ENCODE assay signal across 21 cellular contexts in the genomic region with DNA sequence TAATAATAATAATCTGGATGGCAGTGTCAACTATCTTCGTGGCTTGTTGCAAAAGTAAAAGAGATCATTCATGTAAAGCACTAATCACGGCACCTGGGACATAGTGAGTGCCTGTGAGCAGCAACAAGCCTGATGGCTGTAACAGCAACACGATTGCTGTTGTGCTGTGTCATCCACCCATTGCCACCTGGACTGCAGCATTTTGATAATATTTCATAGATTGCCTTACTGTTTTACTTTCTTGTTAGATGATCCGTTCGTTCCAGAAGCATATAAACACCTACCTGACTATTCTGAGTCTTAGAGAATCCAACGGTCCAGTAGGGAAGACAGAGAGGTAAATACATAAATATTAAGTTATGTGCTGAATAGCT. TPM values are rescaled to one million over a fixed set of nuclear protein-coding genes. Genes with fewer than 3 reads are reported as not detected.
DNase-seq lines count a peak whose midpoint lies in the region; ATAC-seq, FAIRE-seq and TF ChIP-seq lines count a peak whose summit lies in the region.
"Had no signal": no experiment of that assay in that cellular context is flagged by ENCODE, and none has a peak within 500 bp of the region (broad histone marks: within the 10 kb centered on the region; RNA-seq: fewer than 3 reads in every experiment).

No MANE protein-coding gene starts in this region.

- TF ChIP-seq EP300 in K562 (IDR thresholded peaks at IDR 0.05; ENCODE audit: low read length) = no peak

- H3K27ac ChIP-seq in HL-60 (replicated peaks) = peak overlapping the region; percentile 85
- peak overlapping the region; percentile 27; the same call in 1 of the 3 replicates for H3K27ac ChIP-seq in K562 (ENCODE audit: extremely low read depth, low read depth, low read length)
- H3K27ac ChIP-seq in muscle layer of colon (ENCODE audit: low read depth, low read length) = peak overlapping the region; percentile 35
- peak overlapping the region; percentile 57 to 89 for H3K27ac ChIP-seq in testis
- H3K27ac ChIP-seq: suprapubic skin had no signal

- WGBS in K562 (ENCODE audit: insufficient coverage, low coverage, missing lambda C conversion rate) = 5% methylated on average over 6 of the region's 6 CpGs
- WGBS in testis, 2 donors = 60 to 62% methylated on average over 6 of the region's 6 CpGs

- H4K20me1 ChIP-seq in K562 (replicated peaks; ENCODE audit: control insufficient read depth, insufficient read depth, low read length) = no peaks in the 10 kb centered on the region

- no peak for TF ChIP-seq RAD21 in K562 (CRISPR knock-in tag; conservative IDR thresholded peaks at IDR 0.05 in 1 of 2, IDR thresholded peaks at IDR 0.05 in 1 of 2)

- H3K27me3 ChIP-seq in HL-60 (ENCODE audit: insufficient read depth, poor library complexity, severe bottlenecking) (no peaks in the 10 kb centered on the region), K562 (ENCODE audit: control insufficient read depth in 2 of 2, insufficient read depth in 2 of 2, low read length in 2 of 2) (no peaks in the 10 kb centered on the region), muscle layer of colon (ENCODE audit: control insufficient read depth in 1 of 2, insufficient read depth in 2 of 2, low read length in 2 of 2) (no peaks in the 10 kb centered on the region), testis (no peaks in the 10 kb centered on the region)
- H3K27me3 ChIP-seq: suprapubic skin had no signal

- no peak overlapping the region for H3K4me3 Mint-ChIP-seq in activated CD8-positive, alpha-beta memory T cell treated with anti-CD3 and anti-CD28 coated beads, Interleukin-2, amount 10 ng/mL, durations not matched to agents 7 days and 5 days
- H3K4me3 Mint-ChIP-seq in activated CD4-positive, alpha-beta T cell treated with anti-CD3 and anti-CD28 coated beads, Interleukin-2, amount 10 ng/mL, durations not matched to agents 7 days and 5 days = no peak overlapping the region
- H3K4me3 Mint-ChIP-seq: activated CD4-positive, alpha-beta T cell treated with anti-CD3 and anti-CD28 coated beads, Interleukin-2, amount 10 ng/mL, durations not matched to agents 24 days and 14 days; activated naive CD4-positive, alpha-beta T cell treated with anti-CD3 and anti-CD28 coated beads for 36 hours; activated T-cell treated with anti-CD3 and anti-CD28 coated beads, Interleukin-2, amount 50 U/mL, for 72 hours; H9 had no signal

- ATAC-seq in K562 = no peak
- ATAC-seq in activated CD8-positive, alpha-beta memory T cell treated with anti-CD3 and anti-CD28 coated beads, Interleukin-2, amount 10 ng/mL, durations not matched to agents 7 days and 5 days = no peak
- no peak for ATAC-seq in GM21367 (IDR thresholded peaks at IDR 0.05; ENCODE audit: unreplicated experiment)
- ATAC-seq: activated T-cell treated with anti-CD3 and anti-CD28 coated beads, Interleukin-2, amount 50 U/mL, for 72 hours had no signal

- no peak overlapping the region for H3K9ac ChIP-seq in K562 (ENCODE audit: insufficient read depth in 1 of 2, low read depth in 2 of 2, low read length in 2 of 2)
- no peak overlapping the region for H3K9ac ChIP-seq in muscle layer of colon (ENCODE audit: low read length)
- H3K9ac ChIP-seq: SK-N-SH had no signal

- no peak overlapping the region; the same call in 1 of the 2 replicates for H3K4me2 ChIP-seq in K562 (ENCODE audit: insufficient read depth, low read length)
- H3K4me2 ChIP-seq: SK-N-SH, smooth muscle cell had no signal

- peak overlapping the region; percentile 3; the same call in 1 of the 2 replicates for H2AFZ ChIP-seq in K562 (ENCODE audit: low read depth, low read length)

- H3K36me3 ChIP-seq in K562 (ENCODE audit: control insufficient read depth, insufficient read depth, low read length) = peaks cover 9% of the 10 kb centered on the region; the same call in 2 of the 3 replicates
- no peaks in the 10 kb centered on the region for H3K36me3 ChIP-seq in muscle layer of colon (ENCODE audit: insufficient read depth, low read length)
- no peaks in the 10 kb centered on the region for H3K36me3 ChIP-seq in testis (ENCODE audit: low read depth, missing control alignments)
- H3K36me3 ChIP-seq: suprapubic skin had no signal

- TF ChIP-seq POLR2A in K562 (conservative IDR thresholded peaks at IDR 0.05) = no peak
- no peak for TF ChIP-seq POLR2A in testis (IDR thresholded peaks at IDR 0.05)

- POLR2A ChIA-PET in K562 (lab: Yijun Ruan, JAX) = interaction anchor here (0.9 to 2.6 kb wide), 3 partner anchors 11 to 153 kb away, joined by 3 to 10 read pairs (median 5); partner anchors contain the start of gene SRSF1
- POLR2A ChIA-PET in activated CD4-positive, alpha-beta T cell treated with anti-CD3 and anti-CD28 coated beads, Interleukin-2, amount 10 ng/mL, durations not matched to agents 7 days and 5 days (lab: Charles Lee) = no interaction called here

- CTCF ChIA-PET in K562 (lab: Yijun Ruan, JAX; ENCODE audit: low intra/inter-chr PET ratio) = no interaction called here
- CTCF ChIA-PET in activated CD8-positive, alpha-beta memory T cell treated with anti-CD3 and anti-CD28 coated beads, Interleukin-2, amount 10 ng/mL, durations not matched to agents 7 days and 5 days (lab: Charles Lee) = interaction anchor here (1.5 to 9.3 kb wide), 2 partner anchors 144 to 260 kb away, joined by 3 to 121 read pairs; no protein-coding TSS in a partner anchor
- CTCF ChIA-PET in activated CD4-positive, alpha-beta T cell treated with anti-CD3 and anti-CD28 coated beads, Interleukin-2, amount 10 ng/mL, durations not matched to agents 7 days and 5 days (lab: Charles Lee) = interaction anchor here (1.2 kb wide), 1 partner anchor 146 kb away, joined by 4 read pairs; no protein-coding TSS in a partner anchor

- no peak for DNase-seq in HL-60 (ENCODE audit: low read depth in 1 of 2, low spot score in 1 of 2)
- DNase-seq in K562 (ENCODE audit: extremely low read depth in 1 of 4, low spot score in 3 of 4) = peak in 2 of 4 experiments; percentile 38 to 51
- no peak for DNase-seq in testis
- DNase-seq in activated CD8-positive, alpha-beta memory T cell treated with anti-CD3 and anti-CD28 coated beads, Interleukin-2, amount 10 ng/mL, durations not matched to agents 7 days and 5 days = no peak
- DNase-seq in activated CD4-positive, alpha-beta T cell treated with anti-CD3 and anti-CD28 coated beads, Interleukin-2, amount 10 ng/mL, durations not matched to agents 7 days and 5 days = no peak
- DNase-seq: activated CD4-positive, alpha-beta T cell treated with anti-CD3 and anti-CD28 coated beads, Interleukin-2, amount 10 ng/mL, durations not matched to agents 24 days and 14 days; activated naive CD4-positive, alpha-beta T cell treated with anti-CD3 and anti-CD28 coated beads for 36 hours; activated T-cell treated with anti-CD3 and anti-CD28 coated beads, Interleukin-2, amount 50 U/mL, for 72 hours; CD4-positive, CD25-positive, alpha-beta regulatory T cell; EL; H9; Kasumi-1; NCI-H69; RPMI8226; SK-N-SH had no signal

- H3K9me3 ChIP-seq in K562 (replicated peaks; ENCODE audit: control insufficient read depth, insufficient read depth, low read depth, low read length) = no peaks in the 10 kb centered on the region
- H3K9me3 ChIP-seq in muscle layer of colon (ENCODE audit: low read length) = no peaks in the 10 kb centered on the region
- H3K9me3 ChIP-seq in testis = no peaks in the 10 kb centered on the region
- H3K9me3 ChIP-seq: SK-N-SH, suprapubic skin had no signal

- no peak overlapping the region for H3K4me3 ChIP-seq in HL-60 (replicated peaks; ENCODE audit: insufficient read depth, low read length)
- H3K4me3 ChIP-seq in K562 = no peak overlapping the region
- no peak overlapping the region for H3K4me3 ChIP-seq in muscle layer of colon (ENCODE audit: low read depth in 1 of 2, low read length in 2 of 2)
- no peak overlapping the region for H3K4me3 ChIP-seq in testis
- H3K4me3 ChIP-seq: smooth muscle cell, suprapubic skin had no signal

- peaks cover 23% of the 10 kb centered on the region for H3K79me2 ChIP-seq in K562 (ENCODE audit: control insufficient read depth, insufficient read depth, low read length)

- no peaks in the 10 kb centered on the region for H3K27me3 Mint-ChIP-seq in activated CD8-positive, alpha-beta memory T cell treated with anti-CD3 and anti-CD28 coated beads, Interleukin-2, amount 10 ng/mL, durations not matched to agents 7 days and 5 days
- no peaks in the 10 kb centered on the region for H3K27me3 Mint-ChIP-seq in activated CD4-positive, alpha-beta T cell treated with anti-CD3 and anti-CD28 coated beads, Interleukin-2, amount 10 ng/mL, durations not matched to agents 7 days and 5 days
- H3K27me3 Mint-ChIP-seq: activated CD4-positive, alpha-beta T cell treated with anti-CD3 and anti-CD28 coated beads, Interleukin-2, amount 10 ng/mL, durations not matched to agents 24 days and 14 days; CD4-positive, CD25-positive, alpha-beta regulatory T cell had no signal

- H3K4me1 ChIP-seq in K562 (replicated peaks in 1 of 2; ENCODE audit: control insufficient read depth in 2 of 2, insufficient read depth in 2 of 2, low read length in 2 of 2) (peaks cover 32 to 47% of the 10 kb centered on the region in 2 experiments), muscle layer of colon (ENCODE audit: insufficient read depth, low read length) (peaks cover 57% of the 10 kb centered on the region), testis (peaks cover 41% of the 10 kb centered on the region)

- TF ChIP-seq CTCF in HL-60 (IDR thresholded peaks at IDR 0.05; ENCODE audit: insufficient read depth, low read length) = no peak
- TF ChIP-seq CTCF in K562 (IDR thresholded peaks at IDR 0.05 in 2 of 3, conservative IDR thresholded peaks at IDR 0.05 in 1 of 3; ENCODE audit: insufficient read depth in 2 of 3, low read depth in 1 of 3, low read length in 3 of 3) = no peak
- no peak for TF ChIP-seq CTCF in testis (IDR thresholded peaks at IDR 0.05)

- no peaks in the 10 kb centered on the region for H3K9me3 Mint-ChIP-seq in activated CD8-positive, alpha-beta memory T cell treated with anti-CD3 and anti-CD28 coated beads, Interleukin-2, amount 10 ng/mL, durations not matched to agents 7 days and 5 days (ENCODE audit: low read depth)
- no peaks in the 10 kb centered on the region for H3K9me3 Mint-ChIP-seq in activated CD4-positive, alpha-beta T cell treated with anti-CD3 and anti-CD28 coated beads, Interleukin-2, amount 10 ng/mL, durations not matched to agents 7 days and 5 days
- H3K9me3 Mint-ChIP-seq: activated CD4-positive, alpha-beta T cell treated with anti-CD3 and anti-CD28 coated beads, Interleukin-2, amount 10 ng/mL, durations not matched to agents 24 days and 14 days; activated naive CD4-positive, alpha-beta T cell treated with anti-CD3 and anti-CD28 coated beads for 36 hours; activated T-cell treated with anti-CD3 and anti-CD28 coated beads, Interleukin-2, amount 50 U/mL, for 72 hours; CD4-positive, CD25-positive, alpha-beta regulatory T cell; H9 had no signal

- in situ Hi-C loops in K562 (cut with MboI) = loop anchor here (5.0 kb wide), 1 partner anchor 144 kb away; no protein-coding TSS in a partner anchor

- H3K4me1 Mint-ChIP-seq in activated CD8-positive, alpha-beta memory T cell treated with anti-CD3 and anti-CD28 coated beads, Interleukin-2, amount 10 ng/mL, durations not matched to agents 7 days and 5 days = peaks cover 31% of the 10 kb centered on the region
- H3K4me1 Mint-ChIP-seq in activated CD4-positive, alpha-beta T cell treated with anti-CD3 and anti-CD28 coated beads, Interleukin-2, amount 10 ng/mL, durations not matched to agents 7 days and 5 days = peaks cover 35% of the 10 kb centered on the region

- FAIRE-seq in K562 (lab: Jason Lieb, UNC) = peak; percentile 59
- FAIRE-seq: GM12892 had no signal

- no peak overlapping the region for H3K27ac Mint-ChIP-seq in activated CD8-positive, alpha-beta memory T cell treated with anti-CD3 and anti-CD28 coated beads, Interleukin-2, amount 10 ng/mL, durations not matched to agents 7 days and 5 days
- no peak overlapping the region for H3K27ac Mint-ChIP-seq in activated CD4-positive, alpha-beta T cell treated with anti-CD3 and anti-CD28 coated beads, Interleukin-2, amount 10 ng/mL, durations not matched to agents 7 days and 5 days
- H3K27ac Mint-ChIP-seq: activated CD4-positive, alpha-beta T cell treated with anti-CD3 and anti-CD28 coated beads, Interleukin-2, amount 10 ng/mL, durations not matched to agents 24 days and 14 days; activated T-cell treated with anti-CD3 and anti-CD28 coated beads, Interleukin-2, amount 50 U/mL, for 72 hours; CD4-positive, CD25-positive, alpha-beta regulatory T cell; H9; progenitor cell of endocrine pancreas had no signal

- intact Hi-C loops in K562 (cut with micrococcal nuclease) (no loop called here), testis (cut with DNase I; ENCODE audit: low total_unique reads) (loop anchor here (10.0 kb wide), 1 partner anchor 262 kb away; no protein-coding TSS in a partner anchor)

- H3K9me1 ChIP-seq in K562 (ENCODE audit: control insufficient read depth, insufficient read depth, low read length) = no peaks in the 10 kb centered on the region

- H3K36me3 Mint-ChIP-seq in activated CD8-positive, alpha-beta memory T cell treated with anti-CD3 and anti-CD28 coated beads, Interleukin-2, amount 10 ng/mL, durations not matched to agents 7 days and 5 days = peaks cover 7% of the 10 kb centered on the region
- H3K36me3 Mint-ChIP-seq in activated CD4-positive, alpha-beta T cell treated with anti-CD3 and anti-CD28 coated beads, Interleukin-2, amount 10 ng/mL, durations not matched to agents 7 days and 5 days (ENCODE audit: low read depth) = peaks cover 8% of the 10 kb centered on the region

- no TSS peak for BruUV-seq in K562 (replicated peaks; lab: Mats Ljungman, UMichigan)

RNA-seq across cellular contexts. Expression of gene MRPS23, which starts 3.1 kb away (rescaled TPM):
- total RNA-seq in K562 (2011; cell fraction: chromatin; rRNA removed; ENCODE audit: low replicate concordance) = 21.2 and 27.1 TPM in 2 replicates
- total RNA-seq in K562 (2011; cell fraction: nucleolus; rRNA removed) = 25.8 and 32.0 TPM in 2 replicates
- total RNA-seq in K562 (2011; cell fraction: nucleoplasm; rRNA removed) = 25.9 and 39.0 TPM in 2 replicates
- total RNA-seq in K562 (2014; rRNA removed) = 59.1 and 83.0 TPM in 2 replicates
- total RNA-seq in K562 (2014; rRNA removed; fragmentation: Illumina TruSeq; extraction: Trizol) = 109 and 125 TPM in 2 replicates
- total RNA-seq in K562 (2015; rRNA removed; fragmentation: Illumina TruSeq; extraction: Trizol) = 98.8 and 100.0 TPM in 2 replicates
- 91.4 and 96.4 TPM in 2 replicates for total RNA-seq in K562 (2021)
- polyA plus RNA-seq in K562 (2011; rRNA removed) = 63.6 and 79.0 TPM in 2 replicates
- 45.9 and 48.1 TPM in 2 replicates for polyA plus RNA-seq in K562 (2011; cell fraction: cytosol; rRNA removed)
- 25.2 and 27.4 TPM in 2 replicates for polyA plus RNA-seq in K562 (2011; cell fraction: nucleus; rRNA removed)
- polyA plus RNA-seq in K562 (2012) = 77.9 and 112 TPM in 2 replicates
- polyA plus RNA-seq in K562 (2014; fragmentation: Illumina TruSeq; extraction: Trizol) = 92.9 and 114 TPM in 2 replicates
- polyA plus RNA-seq in K562 (2014; fragmentation: Nextera tagmentation; extraction: Ambion mirVana) = 100 to 1,000 TPM; 233 to 298 TPM
- 105 and 127 TPM in 2 replicates for polyA plus RNA-seq in K562 (2014; rRNA removed)
- 31.4 and 34.5 TPM in 2 replicates for polyA minus RNA-seq in K562 (2011; rRNA and poly(A)+ RNA removed)
- polyA minus RNA-seq in K562 (2011; cell fraction: cytosol; rRNA and poly(A)+ RNA removed) = 10.7 and 18.7 TPM in 2 replicates
- polyA minus RNA-seq in K562 (2011; cell fraction: nucleus; rRNA and poly(A)+ RNA removed) = 17.2 and 32.8 TPM in 2 replicates
- total RNA-seq in testis = 10 to 100 TPM; 14.1 to 25.1 TPM
- polyA plus RNA-seq in testis (ENCODE audit: insufficient read depth, low read depth, low replicate concordance) = 57.4 TPM
- total RNA-seq in activated CD8-positive, alpha-beta memory T cell treated with anti-CD3 and anti-CD28 coated beads, Interleukin-2, amount 10 ng/mL, durations not matched to agents 7 days and 5 days = 10 to 100 TPM; 39.4 to 49.4 TPM
- total RNA-seq in activated CD4-positive, alpha-beta T cell treated with anti-CD3 and anti-CD28 coated beads, Interleukin-2, amount 10 ng/mL, durations not matched to agents 7 days and 5 days = 10 to 100 TPM; 27.1 to 38.4 TPM

Comparison
In these comparisons a context has a peak if more than half of its experiments do, and no peak if none do; other contexts are left out.
1. H3K27ac ChIP-seq: peak in every context shown above with its lines; median percentile 85 in HL-60; 73 in testis; 35 in muscle layer of colon; 27 in K562.